8 cellular contexts compared by ENCODE assay signal in the genomic region with DNA sequence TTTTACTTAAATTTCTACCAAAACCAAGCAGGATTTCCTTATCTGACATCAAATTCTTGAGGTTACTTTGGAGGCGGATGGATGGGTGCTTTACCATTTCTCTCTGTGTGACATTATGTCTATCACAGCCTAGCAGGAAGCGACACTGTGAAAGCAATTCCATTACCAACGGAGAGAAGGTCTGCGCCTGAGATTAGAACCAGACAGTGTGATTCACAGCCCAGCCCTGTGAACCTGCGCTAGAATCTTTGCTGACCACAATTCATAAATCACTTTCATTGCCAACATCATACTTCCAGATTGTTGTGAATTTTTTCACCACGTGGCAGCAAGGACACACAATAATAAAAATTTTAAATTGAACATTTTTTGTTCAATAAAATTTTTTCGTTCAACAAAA.
DNase-seq lines count a peak whose midpoint lies in the region; ATAC-seq and TF ChIP-seq lines count a peak whose summit lies in the region.

No MANE protein-coding gene starts in this region.

- H3F3A ChIP-seq in smooth muscle cell (ENCODE audit: low read depth): peaks cover 44% of the 10 kb centered on the region

- H3K4me2 ChIP-seq in smooth muscle cell: peak overlapping the region; percentile 77

- H3K27ac Mint-ChIP-seq in activated CD4-positive, alpha-beta T cell treated with anti-CD3 and anti-CD28 coated beads, Interleukin-2, amount 10 ng/mL, durations not matched to agents 7 days and 5 days: peak overlapping the region; percentile 80

- H3K9ac ChIP-seq in duodenal mucosa (ENCODE audit: low read depth in 1 of 2, low read length in 2 of 2) (peak overlapping the region in 1 of 2 donors; percentile 45), smooth muscle cell (ENCODE audit: low read depth) (peak overlapping the region; percentile 97)

- no peak for TF ChIP-seq POLR2A in erythroblast (IDR thresholded peaks at IDR 0.05; ENCODE audit: low read length)

- H3K27me3 Mint-ChIP-seq in activated CD4-positive, alpha-beta T cell treated with anti-CD3 and anti-CD28 coated beads, Interleukin-2, amount 10 ng/mL, durations not matched to agents 7 days and 5 days: peaks cover 24% of the 10 kb centered on the region

- H3K79me2 ChIP-seq in smooth muscle cell (ENCODE audit: low read depth): no peaks in the 10 kb centered on the region

- no peaks in the 10 kb centered on the region for H4K20me1 ChIP-seq in smooth muscle cell (ENCODE audit: low read depth)

- peaks cover 6% of the 10 kb centered on the region for H3K36me3 Mint-ChIP-seq in activated CD4-positive, alpha-beta T cell treated with anti-CD3 and anti-CD28 coated beads, Interleukin-2, amount 10 ng/mL, durations not matched to agents 7 days and 5 days (ENCODE audit: low read depth)

- no peaks in the 10 kb centered on the region for H3K9me3 ChIP-seq in duodenal mucosa (ENCODE audit: control insufficient read depth in 1 of 2, low read length in 2 of 2)
- no peaks in the 10 kb centered on the region for H3K9me3 ChIP-seq in smooth muscle cell (replicated peaks; ENCODE audit: low read depth)

- peak overlapping the region; percentile 60 for H3K27ac ChIP-seq in duodenal mucosa (ENCODE audit: low read depth, low read length)
- H3K27ac ChIP-seq in smooth muscle cell (ENCODE audit: low read depth): peak overlapping the region; percentile 100

- peak overlapping the region; percentile 35 for H3K4me3 Mint-ChIP-seq in activated CD4-positive, alpha-beta T cell treated with anti-CD3 and anti-CD28 coated beads, Interleukin-2, amount 10 ng/mL, durations not matched to agents 7 days and 5 days

- H2AFZ ChIP-seq in smooth muscle cell (ENCODE audit: low read depth): no peak overlapping the region

- peaks cover 9% of the 10 kb centered on the region for H3K9me3 Mint-ChIP-seq in activated CD4-positive, alpha-beta T cell treated with anti-CD3 and anti-CD28 coated beads, Interleukin-2, amount 10 ng/mL, durations not matched to agents 7 days and 5 days

- H3K4me1 Mint-ChIP-seq in activated CD4-positive, alpha-beta T cell treated with anti-CD3 and anti-CD28 coated beads, Interleukin-2, amount 10 ng/mL, durations not matched to agents 7 days and 5 days: peaks cover 50% of the 10 kb centered on the region

- peaks cover 15 to 16% of the 10 kb centered on the region in 2 donors for H3K4me1 ChIP-seq in duodenal mucosa (ENCODE audit: control insufficient read depth in 1 of 2, insufficient read depth in 2 of 2, low read length in 2 of 2)
- H3K4me1 ChIP-seq in smooth muscle cell (ENCODE audit: low read depth): peaks cover 24% of the 10 kb centered on the region

- POLR2A ChIA-PET in activated CD4-positive, alpha-beta T cell treated with anti-CD3 and anti-CD28 coated beads, Interleukin-2, amount 10 ng/mL, durations not matched to agents 7 days and 5 days (lab: Charles Lee): no interaction called here

- H3K27me3 ChIP-seq in duodenal mucosa (ENCODE audit: control insufficient read depth in 1 of 2, insufficient read depth in 2 of 2, low read length in 2 of 2): no peaks in the 10 kb centered on the region
- H3K27me3 ChIP-seq in smooth muscle cell (ENCODE audit: low read depth): no peaks in the 10 kb centered on the region

- peak; percentile 40 for ATAC-seq in GM21381 (IDR thresholded peaks at IDR 0.05; ENCODE audit: unreplicated experiment)

- 13% methylated on average over 7 of the region's 7 CpGs for WGBS in smooth muscle cell (ENCODE audit: low lambda C conversion rate)

- no peak for TF ChIP-seq CTCF in smooth muscle cell (IDR thresholded peaks at IDR 0.05; ENCODE audit: borderline replicate concordance, insufficient read depth, poor library complexity, severe bottlenecking)

- peak; percentile 77 for DNase-seq in activated CD4-positive, alpha-beta T cell treated with anti-CD3 and anti-CD28 coated beads, Interleukin-2, amount 10 ng/mL, durations not matched to agents 7 days and 5 days
- DNase-seq in smooth muscle cell (lab: John Stamatoyannopoulos, UW; ENCODE audit: unreplicated experiment) (no peak), erythroblast (lab: John Stamatoyannopoulos, UW) (no peak), NCI-H1092 (lab: John Stamatoyannopoulos, UW) (no peak), mesenteric fat pad (ENCODE audit: low spot score) (no peak), RPMI8226 (no peak)

- CTCF ChIA-PET in activated CD4-positive, alpha-beta T cell treated with anti-CD3 and anti-CD28 coated beads, Interleukin-2, amount 10 ng/mL, durations not matched to agents 7 days and 5 days (lab: Charles Lee): no interaction called here

- H3K36me3 ChIP-seq in duodenal mucosa (ENCODE audit: control insufficient read depth in 1 of 2, insufficient read depth in 2 of 2, low read length in 2 of 2) (no peaks in the 10 kb centered on the region), smooth muscle cell (ENCODE audit: low read depth) (no peaks in the 10 kb centered on the region)

- H3K4me3 ChIP-seq in duodenal mucosa (ENCODE audit: low read depth in 1 of 2, low read length in 2 of 2) (no peak overlapping the region), smooth muscle cell (no peak overlapping the region)
